ENCODE assay signal across 8 cellular contexts in genomic region chr16:74699666-74700065, GRCh38. TPM values are rescaled to one million over a fixed set of nuclear protein-coding genes. Genes with fewer than 3 reads are reported as not detected.
DNase-seq lines count a peak whose midpoint lies in the region; ATAC-seq and TF ChIP-seq lines count a peak whose summit lies in the region.

No MANE protein-coding gene starts in this region.

- peaks cover 30% of the 10 kb centered on the region for H3K4me1 ChIP-seq in PC-9 (replicated peaks; ENCODE audit: insufficient read depth)
- H3K4me1 ChIP-seq in gastrocnemius medialis, result peaks cover 6 to 7% of the 10 kb centered on the region in 2 donors

- no peak for DNase-seq in GM06990 (ENCODE audit: extremely low read depth, insufficient read length)
- no peak for DNase-seq in PC-9
- DNase-seq in endothelial cell (ENCODE audit: low spot score), result no peak
- no peak for DNase-seq in gastrocnemius medialis
- DNase-seq in AG20443 (ENCODE audit: low spot score), result no peak
- no peak for DNase-seq in retina

- ATAC-seq in gastrocnemius medialis, result no peak
- no peak for ATAC-seq in GM18520 (IDR thresholded peaks at IDR 0.05; ENCODE audit: unreplicated experiment)
- ATAC-seq in HG03439 (IDR thresholded peaks at IDR 0.05; ENCODE audit: unreplicated experiment), result no peak

- H3K9me2 ChIP-seq in PC-9 (ENCODE audit: insufficient read depth), result no peaks in the 10 kb centered on the region

- peak overlapping the region; percentile 53 for H3K4me3 Mint-ChIP-seq in endothelial cell (ENCODE audit: unreplicated experiment)

- H3K4me3 ChIP-seq in GM06990 (replicated peaks; ENCODE audit: low read depth, low read length) (peak overlapping the region; percentile 88), PC-9 (peak overlapping the region; percentile 74), gastrocnemius medialis (peak overlapping the region; percentile 55 to 87 (median 66))

- peaks cover 3% of the 10 kb centered on the region for H3K27me3 Mint-ChIP-seq in endothelial cell (ENCODE audit: unreplicated experiment)

- peaks cover 25% of the 10 kb centered on the region for H3K4me1 Mint-ChIP-seq in endothelial cell (ENCODE audit: unreplicated experiment)

- H3K27ac ChIP-seq in PC-9, result no peak overlapping the region
- peak overlapping the region; percentile 24 to 78 (median 66) for H3K27ac ChIP-seq in gastrocnemius medialis

- H3K27me3 ChIP-seq in GM06990 (replicated peaks; ENCODE audit: control insufficient read depth, insufficient read depth, low read length) (no peaks in the 10 kb centered on the region), PC-9 (ENCODE audit: insufficient read depth, low read depth) (no peaks in the 10 kb centered on the region), gastrocnemius medialis (peaks cover 0 to 12% (median 8%) of the 10 kb centered on the region in 3 donors)

- H3K9me3 ChIP-seq in PC-9 (ENCODE audit: insufficient read depth, low read depth) (no peaks in the 10 kb centered on the region), gastrocnemius medialis (no peaks in the 10 kb centered on the region)

- no peak overlapping the region for H2AFZ ChIP-seq in PC-9

- no peaks in the 10 kb centered on the region for H4K20me1 ChIP-seq in PC-9 (ENCODE audit: insufficient read depth)

- CTCF ChIA-PET in PC-9 (lab: Charles Lee), result interaction anchor here (0.5 to 2.4 kb wide), 3 partner anchors 163 to 498 kb away, joined by 3 to 10 read pairs (median 4); no protein-coding TSS in a partner anchor

- H3K36me3 Mint-ChIP-seq in endothelial cell (ENCODE audit: low read depth, unreplicated experiment), result peaks cover 5% of the 10 kb centered on the region

- POLR2A ChIA-PET in PC-9 (lab: Charles Lee; ENCODE audit: unreplicated experiment), result interaction anchor here (0.5 to 1.1 kb wide), 2 partner anchors 10 to 734 kb away, joined by 3 to 4 read pairs; no protein-coding TSS in a partner anchor

- peaks cover 10% of the 10 kb centered on the region; the same call in 1 of the 2 replicates for H3K79me2 ChIP-seq in PC-9 (ENCODE audit: low read depth)

- no peak for TF ChIP-seq CTCF in GM06990 (IDR thresholded peaks at IDR 0.05; ENCODE audit: insufficient read depth, low read length, poor library complexity, severe bottlenecking)
- TF ChIP-seq CTCF in PC-9 (conservative IDR thresholded peaks at IDR 0.05), result no peak
- TF ChIP-seq CTCF in endothelial cell (IDR thresholded peaks at IDR 0.05; ENCODE audit: unreplicated experiment), result no peak
- TF ChIP-seq CTCF in gastrocnemius medialis (IDR thresholded peaks at IDR 0.05 in 4 of 5, conservative IDR thresholded peaks at IDR 0.05 in 1 of 5), result no peak

- H3F3A ChIP-seq in PC-9 (ENCODE audit: insufficient read depth, low read depth), result peaks cover 16% of the 10 kb centered on the region; the same call in 1 of the 2 replicates

- in situ Hi-C loops in gastrocnemius medialis (cut with MboI; ENCODE audit: low sequenced_read_pairs in 4 of 4), result loop anchor here in 3 of 4 donors (10.0 to 25.0 kb wide), 3 partner anchors 155 to 165 kb away; no protein-coding TSS in a partner anchor

- TF ChIP-seq POLR2A in gastrocnemius medialis (IDR thresholded peaks at IDR 0.05), result no peak

- H3K27ac Mint-ChIP-seq in endothelial cell (ENCODE audit: unreplicated experiment), result no peak overlapping the region

- no peaks in the 10 kb centered on the region for H3K9me3 Mint-ChIP-seq in endothelial cell (ENCODE audit: unreplicated experiment)

- BruUV-seq in PC-9 (replicated peaks; lab: Mats Ljungman, UMichigan), result no TSS peak

- intact Hi-C loops in PC-9 (cut with micrococcal nuclease; ENCODE audit: unreplicated experiment), result loop anchor here (10.0 kb wide), 1 partner anchor 295 kb away; the partner anchor contains the start of gene ZNRF1
- intact Hi-C loops in gastrocnemius medialis (cut with DNase I; ENCODE audit: low total_unique reads), result no loop called here

- peak overlapping the region; percentile 89 for H3K4me2 ChIP-seq in PC-9

- peaks cover 2% of the 10 kb centered on the region for H3K36me3 ChIP-seq in GM06990 (ENCODE audit: control insufficient read depth, insufficient read depth, low read length)
- no peaks in the 10 kb centered on the region for H3K36me3 ChIP-seq in PC-9 (ENCODE audit: low read depth)
- H3K36me3 ChIP-seq in gastrocnemius medialis, result no peaks in the 10 kb centered on the region

RNA-seq across cellular contexts. Expression of gene MLKL, which starts 1.0 kb away (rescaled TPM):
- total RNA-seq in PC-9 (2021) (6.8 and 11.2 TPM in 2 replicates), endothelial cell (ENCODE audit: unreplicated experiment) (12.3 TPM), gastrocnemius medialis (1 to 10 TPM; 1.2 to 4.6 (median 2.9) TPM)

RNA-seq across cellular contexts. Expression of gene RFWD3, which starts 33.0 kb away (rescaled TPM):
- 49.5 and 58.0 TPM in 2 replicates for total RNA-seq in PC-9 (2021)
- 43.8 TPM for total RNA-seq in endothelial cell (ENCODE audit: unreplicated experiment)
- 1 to 10 TPM; 2.5 to 7.1 (median 4.1) TPM for total RNA-seq in gastrocnemius medialis
